Comparison of ENCODE assay signal across 8 cellular contexts in the genomic region with DNA sequence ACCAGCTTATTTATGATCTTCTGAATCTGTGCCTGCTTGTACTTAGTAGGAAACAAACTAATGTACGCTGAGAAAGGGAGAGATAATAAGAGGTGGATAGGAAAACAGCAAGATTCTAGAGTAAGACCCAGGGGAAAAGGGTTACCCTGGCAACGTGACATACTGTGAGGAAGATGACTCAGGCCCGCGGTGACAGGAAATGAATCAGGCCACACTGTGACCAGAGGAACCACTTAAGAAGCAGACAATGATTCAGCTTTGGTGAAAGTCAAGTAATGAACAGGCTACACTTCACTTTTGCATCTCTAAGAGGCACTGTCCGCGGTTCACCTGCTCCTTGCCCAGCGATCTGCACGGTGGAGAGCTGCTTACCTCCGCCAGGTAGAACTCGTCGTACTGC.
DNase-seq lines count a peak whose midpoint lies in the region; ATAC-seq, FAIRE-seq and TF ChIP-seq lines count a peak whose summit lies in the region.

No MANE protein-coding gene starts in this region.

- H3K4me1 ChIP-seq in BLaER1: peaks cover 15% of the 10 kb centered on the region
- H3K4me1 ChIP-seq in K562 (replicated peaks in 1 of 2; ENCODE audit: control insufficient read depth in 2 of 2, insufficient read depth in 2 of 2, low read length in 2 of 2): no peaks in the 10 kb centered on the region
- peaks cover 11% of the 10 kb centered on the region for H3K4me1 ChIP-seq in skeletal muscle satellite cell (ENCODE audit: control insufficient read depth, insufficient read depth, low read length)

- H3K27ac ChIP-seq in BLaER1 (no peak overlapping the region), K562 (ENCODE audit: extremely low read depth, low read depth, low read length) (no peak overlapping the region)

- H3K9ac ChIP-seq in BLaER1 (no peak overlapping the region), K562 (ENCODE audit: insufficient read depth in 1 of 2, low read depth in 2 of 2, low read length in 2 of 2) (no peak overlapping the region), skeletal muscle satellite cell (ENCODE audit: low read depth, low read length) (peak overlapping the region; percentile 50)

- FAIRE-seq in K562 (lab: Jason Lieb, UNC): no peak

- no peak for TF ChIP-seq POLR2A in K562 (conservative IDR thresholded peaks at IDR 0.05)

- DNase-seq in OCI-M1 (lab: John Stamatoyannopoulos, UW): peak; percentile 83
- DNase-seq in K562 (ENCODE audit: extremely low read depth in 1 of 4, low spot score in 3 of 4): peak in 2 of 4 experiments; percentile 3 to 6
- DNase-seq in NCI-H2029 treated with DMSO at 0.1 percent for 48 hours (lab: John Stamatoyannopoulos, UW): no peak
- DNase-seq in left ventricle myocardium superior: no peak

- H3K4me2 ChIP-seq in BLaER1 (peak overlapping the region; percentile 56), K562 (ENCODE audit: insufficient read depth, low read length) (no peak overlapping the region), skeletal muscle satellite cell (ENCODE audit: low read length) (peak overlapping the region; percentile 70)

- ATAC-seq in GM19043 (IDR thresholded peaks at IDR 0.05; ENCODE audit: low read depth, unreplicated experiment): peak; percentile 95
- peak; percentile 92 for ATAC-seq in HG03103 (IDR thresholded peaks at IDR 0.05; ENCODE audit: low read depth, unreplicated experiment)
- ATAC-seq in K562: no peak
- no peak for ATAC-seq in left ventricle myocardium superior

- POLR2A ChIA-PET in K562 (lab: Yijun Ruan, JAX): no interaction called here

- H4K20me1 ChIP-seq in BLaER1 (no peaks in the 10 kb centered on the region), K562 (replicated peaks; ENCODE audit: control insufficient read depth, insufficient read depth, low read length) (no peaks in the 10 kb centered on the region)

- 2% methylated on average over 9 of the region's 11 CpGs for WGBS in K562 (ENCODE audit: insufficient coverage, low coverage, missing lambda C conversion rate)

- CTCF ChIA-PET in K562 (lab: Yijun Ruan, JAX; ENCODE audit: low intra/inter-chr PET ratio): no interaction called here

- no TSS peak for BruUV-seq in K562 (replicated peaks; lab: Mats Ljungman, UMichigan)

- TF ChIP-seq CTCF in K562 (IDR thresholded peaks at IDR 0.05 in 2 of 3, conservative IDR thresholded peaks at IDR 0.05 in 1 of 3; ENCODE audit: insufficient read depth in 2 of 3, low read depth in 1 of 3, low read length in 3 of 3): no peak

- in situ Hi-C loops in K562 (cut with MboI): no loop called here

- H3K4me3 ChIP-seq in BLaER1 (no peak overlapping the region), K562 (no peak overlapping the region), skeletal muscle satellite cell (ENCODE audit: low read length) (peak overlapping the region; percentile 20)

- no peak for TF ChIP-seq EP300 in K562 (IDR thresholded peaks at IDR 0.05; ENCODE audit: low read length)

- H3K27me3 ChIP-seq in BLaER1 (no peaks in the 10 kb centered on the region), K562 (ENCODE audit: control insufficient read depth in 2 of 2, insufficient read depth in 2 of 2, low read length in 2 of 2) (no peaks in the 10 kb centered on the region), skeletal muscle satellite cell (ENCODE audit: control insufficient read depth, insufficient read depth, low read length) (no peaks in the 10 kb centered on the region)

- TF ChIP-seq RAD21 in K562 (CRISPR knock-in tag; conservative IDR thresholded peaks at IDR 0.05 in 1 of 2, IDR thresholded peaks at IDR 0.05 in 1 of 2): no peak

- no peak overlapping the region for H2AFZ ChIP-seq in K562 (ENCODE audit: low read depth, low read length)

- intact Hi-C loops in K562 (cut with micrococcal nuclease): no loop called here
- intact Hi-C loops in left ventricle myocardium superior (cut with micrococcal nuclease): no loop called here

- no peaks in the 10 kb centered on the region for H3K9me1 ChIP-seq in K562 (ENCODE audit: control insufficient read depth, insufficient read depth, low read length)

- H3K9me3 ChIP-seq in BLaER1 (no peaks in the 10 kb centered on the region), K562 (replicated peaks; ENCODE audit: control insufficient read depth, insufficient read depth, low read depth, low read length) (no peaks in the 10 kb centered on the region), skeletal muscle satellite cell (replicated peaks; ENCODE audit: low read length) (no peaks in the 10 kb centered on the region)

- H3K36me3 ChIP-seq in BLaER1: no peaks in the 10 kb centered on the region
- no peaks in the 10 kb centered on the region for H3K36me3 ChIP-seq in K562 (ENCODE audit: control insufficient read depth, insufficient read depth, low read length)
- no peaks in the 10 kb centered on the region for H3K36me3 ChIP-seq in skeletal muscle satellite cell (ENCODE audit: insufficient read depth, low read length)

- no peaks in the 10 kb centered on the region for H3K79me2 ChIP-seq in K562 (ENCODE audit: control insufficient read depth, insufficient read depth, low read length)

TF ChIP-seq in K562, 482 proteins besides CTCF, POLR2A, EP300 and RAD21 (continues in another document):
- TF ChIP-seq SIN3A (IDR thresholded peaks at IDR 0.05; ENCODE audit: borderline replicate concordance in 2 of 2, control insufficient read depth in 1 of 2, low read depth in 2 of 2, low read length in 2 of 2) (no peak), ELK3 (CRISPR knock-in tag; IDR thresholded peaks at IDR 0.05) (no peak), FOXK2 (conservative IDR thresholded peaks at IDR 0.05 in 1 of 2, IDR thresholded peaks at IDR 0.05 in 1 of 2; ENCODE audit: low read depth in 2 of 2) (no peak), FOSL1 (tag; conservative IDR thresholded peaks at IDR 0.05) (peak; percentile 80), NR2C2 (CRISPR knock-in tag; IDR thresholded peaks at IDR 0.05) (no peak), NR2C2 (tag; IDR thresholded peaks at IDR 0.05) (peak; percentile 43; the same call in 1 of the 2 replicates), HNRNPLL (IDR thresholded peaks at IDR 0.05; ENCODE audit: low read depth, low read length, poor library complexity, severe bottlenecking) (no peak), PPARD (CRISPR knock-in tag; IDR thresholded peaks at IDR 0.05) (no peak), HMG20B (CRISPR knock-in tag; IDR thresholded peaks at IDR 0.05) (no peak), BDP1 (IDR thresholded peaks at IDR 0.05; ENCODE audit: insufficient read depth, insufficient read length) (no peak), FOS (IDR thresholded peaks at IDR 0.05; ENCODE audit: extremely low read depth, insufficient read length) (no peak), ZNF444 (CRISPR knock-in tag; IDR thresholded peaks at IDR 0.05) (no peak), TFAM (CRISPR knock-in tag; conservative IDR thresholded peaks at IDR 0.05) (no peak), MEF2D (tag; conservative IDR thresholded peaks at IDR 0.05; ENCODE audit: low read depth) (no peak), MTF1 (CRISPR knock-in tag; IDR thresholded peaks at IDR 0.05; ENCODE audit: borderline replicate concordance) (no peak), JUND (IDR thresholded peaks at IDR 0.05; ENCODE audit: borderline replicate concordance, low read depth, low read length) (no peak), JUND (tag; IDR thresholded peaks at IDR 0.05; ENCODE audit: borderline replicate concordance, low read depth, low read length) (peak; percentile 55; the same call in 2 of the 3 replicates), CBX1 (IDR thresholded peaks at IDR 0.05; ENCODE audit: low read depth) (no peak), PRPF4 (IDR thresholded peaks at IDR 0.05; ENCODE audit: insufficient read depth, low read depth, low read length, poor library complexity, severe bottlenecking) (no peak), SOX6 (IDR thresholded peaks at IDR 0.05) (no peak), NFIX (CRISPR knock-in tag; IDR thresholded peaks at IDR 0.05; ENCODE audit: low read depth) (no peak), MED1 (CRISPR knock-in tag; IDR thresholded peaks at IDR 0.05; ENCODE audit: borderline replicate concordance) (no peak), FUS (optimal IDR thresholded peaks at IDR 0.05; ENCODE audit: low read depth, low read length) (no peak), RB1 (IDR thresholded peaks at IDR 0.05; ENCODE audit: low read depth) (no peak), ZNF263 (CRISPR knock-in tag; IDR thresholded peaks at IDR 0.05; ENCODE audit: borderline replicate concordance) (no peak)
- TF ChIP-seq, protein P1, sequence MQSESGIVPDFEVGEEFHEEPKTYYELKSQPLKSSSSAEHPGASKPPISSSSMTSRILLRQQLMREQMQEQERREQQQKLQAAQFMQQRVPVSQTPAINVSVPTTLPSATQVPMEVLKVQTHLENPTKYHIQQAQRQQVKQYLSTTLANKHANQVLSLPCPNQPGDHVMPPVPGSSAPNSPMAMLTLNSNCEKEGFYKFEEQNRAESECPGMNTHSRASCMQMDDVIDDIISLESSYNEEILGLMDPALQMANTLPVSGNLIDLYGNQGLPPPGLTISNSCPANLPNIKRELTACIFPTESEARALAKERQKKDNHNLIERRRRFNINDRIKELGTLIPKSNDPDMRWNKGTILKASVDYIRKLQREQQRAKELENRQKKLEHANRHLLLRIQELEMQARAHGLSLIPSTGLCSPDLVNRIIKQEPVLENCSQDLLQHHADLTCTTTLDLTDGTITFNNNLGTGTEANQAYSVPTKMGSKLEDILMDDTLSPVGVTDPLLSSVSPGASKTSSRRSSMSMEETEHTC (IDR thresholded peaks at IDR 0.05): no peak
- TF ChIP-seq, protein P2, sequence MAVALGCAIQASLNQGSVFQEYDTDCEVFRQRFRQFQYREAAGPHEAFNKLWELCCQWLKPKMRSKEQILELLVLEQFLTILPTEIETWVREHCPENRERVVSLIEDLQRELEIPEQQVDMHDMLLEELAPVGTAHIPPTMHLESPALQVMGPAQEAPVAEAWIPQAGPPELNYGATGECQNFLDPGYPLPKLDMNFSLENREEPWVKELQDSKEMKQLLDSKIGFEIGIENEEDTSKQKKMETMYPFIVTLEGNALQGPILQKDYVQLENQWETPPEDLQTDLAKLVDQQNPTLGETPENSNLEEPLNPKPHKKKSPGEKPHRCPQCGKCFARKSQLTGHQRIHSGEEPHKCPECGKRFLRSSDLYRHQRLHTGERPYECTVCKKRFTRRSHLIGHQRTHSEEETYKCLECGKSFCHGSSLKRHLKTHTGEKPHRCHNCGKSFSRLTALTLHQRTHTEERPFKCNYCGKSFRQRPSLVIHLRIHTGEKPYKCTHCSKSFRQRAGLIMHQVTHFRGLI (CRISPR knock-in tag; IDR thresholded peaks at IDR 0.05): no peak

Comparison
In these comparisons a context has a peak if more than half of its experiments do, and no peak if none do; other contexts are left out.
1. ATAC-seq: peak in GM19043 (single experiment) and HG03103 (single experiment); none in K562 (single experiment) and left ventricle myocardium superior (single experiment).